In genomic region chr4:42320822-42321388, GRCh38 we compare ENCODE assay signal across 37 cellular contexts.
A peak's percentile ranks its signal among the peaks of the same experiment; 100 is the strongest.
DNase-seq lines count a peak whose midpoint lies in the region; ATAC-seq, FAIRE-seq and TF ChIP-seq lines count a peak whose summit lies in the region.
"Had no signal": no experiment of that assay in that cellular context is flagged by ENCODE, and none has a peak within 500 bp of the region (broad histone marks: within the 10 kb centered on the region; RNA-seq: fewer than 3 reads in every experiment).

No MANE protein-coding gene starts in this region.

- H2BK12ac ChIP-seq in H1 (ENCODE audit: low read depth, low read length), result no peak overlapping the region
- no peak overlapping the region for H2BK12ac ChIP-seq in mesenchymal stem cell (ENCODE audit: low read length in 2 of 2)

- H2AFZ ChIP-seq in H1 (ENCODE audit: low read length) (no peak overlapping the region), mesenchymal stem cell (ENCODE audit: low read depth, low read length) (no peak overlapping the region)
- H2AFZ ChIP-seq: hepatocyte had no signal

- CTCF ChIA-PET in H1 (lab: Charles Lee; ENCODE audit: partially characterized antibody), result interaction anchor here (0.6 to 0.7 kb wide), 2 partner anchors 13 to 62 kb away, joined by 3 to 4 read pairs; no protein-coding TSS in a partner anchor

- H3K9me3 ChIP-seq in H1 (ENCODE audit: insufficient read depth in 2 of 2, low read depth in 1 of 2, low read length in 1 of 2), result peaks cover 2 to 3% of the 10 kb centered on the region in 2 experiments; a peak in 1 of 4 replicates
- no peaks in the 10 kb centered on the region for H3K9me3 ChIP-seq in mesenchymal stem cell (ENCODE audit: control insufficient read depth, low read length)
- no peaks in the 10 kb centered on the region for H3K9me3 ChIP-seq in kidney (ENCODE audit: control insufficient read depth in 1 of 2, low read length in 2 of 2)
- H3K9me3 ChIP-seq: BE2C, colonic mucosa, prostate gland, SJCRH30, thoracic aorta, vagina had no signal

- TF ChIP-seq RAD21 in H1 (IDR thresholded peaks at IDR 0.05 in 1 of 2, conservative IDR thresholded peaks at IDR 0.05 in 1 of 2; ENCODE audit: low read depth in 2 of 2, low read length in 2 of 2), result no peak

- H3K27me3 ChIP-seq in H1 (replicated peaks in 1 of 4; ENCODE audit: control insufficient read depth in 3 of 4, extremely low read depth in 1 of 4, insufficient read depth in 3 of 4, low read length in 3 of 4), result no peaks in the 10 kb centered on the region
- H3K27me3 ChIP-seq in mesenchymal stem cell (ENCODE audit: control insufficient read depth in 1 of 2, insufficient read depth in 1 of 2, low read length in 2 of 2), result no peaks in the 10 kb centered on the region
- H3K27me3 ChIP-seq: BE2C, colonic mucosa, hepatocyte, SJCRH30, vagina had no signal

- H2AK5ac ChIP-seq in H1 (ENCODE audit: low read depth, low read length), result no peak overlapping the region
- no peak overlapping the region for H2AK5ac ChIP-seq in mesenchymal stem cell (ENCODE audit: low read length, severe bottlenecking)

- H4K5ac ChIP-seq in H1 (ENCODE audit: insufficient read length, low read depth, low read length), result no peak overlapping the region

- H3K4me3 Mint-ChIP-seq in activated naive CD8-positive, alpha-beta T cell treated with anti-CD3 and anti-CD28 coated beads for 36 hours, result no peak overlapping the region
- H3K4me3 Mint-ChIP-seq: activated CD4-positive, alpha-beta T cell treated with anti-CD3 and anti-CD28 coated beads, Interleukin-2, amount 10 ng/mL, durations not matched to agents 7 days and 5 days; activated naive CD8-positive, alpha-beta T cell treated with anti-CD3 and anti-CD28 coated beads, Interleukin-2, amount 10 ng/mL, durations not matched to agents 7 days and 5 days; activated T-cell treated with anti-CD3 and anti-CD28 coated beads, Interleukin-2, amount 50 U/mL, for 24 hours; natural killer cell treated with Interleukin-12 subunit alpha and Interleukin-12 subunit beta and Interleukin-15 and Interleukin-18, amount 100 ng/mL, for 72 hours; stimulated activated naive CD8-positive, alpha-beta T cell treated with anti-CD3 and anti-CD28 coated beads, Interleukin-15, Interleukin-2, amounts not matched to agents 100 ng/mL and 50 ng/mL, for 24 hours had no signal

- no peak overlapping the region for H3K27ac ChIP-seq in H1 (ENCODE audit: low read depth, low read length)
- H3K27ac ChIP-seq in mesenchymal stem cell (ENCODE audit: low read length, poor library complexity, severe bottlenecking), result no peak overlapping the region
- no peak overlapping the region for H3K27ac ChIP-seq in kidney (ENCODE audit: low read depth in 2 of 2, low read length in 2 of 2)
- H3K27ac ChIP-seq: colonic mucosa, gastroesophageal sphincter, hepatocyte, prostate gland, SJCRH30, thoracic aorta, vagina had no signal

- H3K4ac ChIP-seq in H1 (replicated peaks; ENCODE audit: insufficient read length, low read depth, low read length) (peak overlapping the region; percentile 22), mesenchymal stem cell (ENCODE audit: low read depth in 1 of 2, low read length in 2 of 2) (no peak overlapping the region)

- no peak overlapping the region for H3K56ac ChIP-seq in H1 (replicated peaks; ENCODE audit: insufficient read length, low read depth, low read length)

- H3K4me2 ChIP-seq in H1 (ENCODE audit: insufficient read depth in 1 of 2, low read depth in 2 of 2, low read length in 2 of 2), result no peak overlapping the region
- H3K4me2 ChIP-seq in mesenchymal stem cell (ENCODE audit: low read length, poor library complexity, severe bottlenecking), result no peak overlapping the region
- H3K4me2 ChIP-seq: hepatocyte had no signal

- TF ChIP-seq POLR2A in H1 (IDR thresholded peaks at IDR 0.05; ENCODE audit: control extremely low read depth in 1 of 2, low read depth in 2 of 2, low read length in 2 of 2), result no peak

- no peak for DNase-seq in H1 (ENCODE audit: low read depth in 1 of 2, low spot score in 2 of 2)
- DNase-seq in mesenchymal stem cell, result no peak
- DNase-seq in kidney, result no peak
- no peak for DNase-seq in activated naive CD8-positive, alpha-beta T cell treated with anti-CD3 and anti-CD28 coated beads for 36 hours
- no peak for DNase-seq in 8988T
- DNase-seq: activated CD4-positive, alpha-beta T cell treated with anti-CD3 and anti-CD28 coated beads, Interleukin-2, amount 10 ng/mL, durations not matched to agents 7 days and 5 days; activated gamma-delta T cell; activated naive CD8-positive, alpha-beta T cell treated with anti-CD3 and anti-CD28 coated beads, Interleukin-2, amount 10 ng/mL, durations not matched to agents 7 days and 5 days; activated T-cell treated with anti-CD3 and anti-CD28 coated beads, Interleukin-2, amount 50 U/mL, for 24 hours; BE2C; colonic mucosa; DMS 273 treated with DMSO at 0.1 percent for 48 hours; effector CD4-positive, alpha-beta T cell; NCI-H146; NCI-H2107; NCI-H446; NCI-H82; occipital lobe; RPMI8226; SJCRH30; stimulated activated CD8-positive, alpha-beta memory T cell treated with anti-CD3 and anti-CD28 coated beads, Interleukin-4, amount 100 ng/mL, for 48 hours; SW 1271; T-helper 9 cell had no signal

- FAIRE-seq in H1 (lab: Jason Lieb, UNC) (no peak), kidney (lab: Jason Lieb, UNC) (no peak)
- FAIRE-seq: astrocyte had no signal

- intact Hi-C loops in kidney (cut with DNase I), result no loop called here

- H3K27ac Mint-ChIP-seq in activated naive CD8-positive, alpha-beta T cell treated with anti-CD3 and anti-CD28 coated beads for 36 hours, result no peak overlapping the region
- H3K27ac Mint-ChIP-seq: activated CD4-positive, alpha-beta T cell treated with anti-CD3 and anti-CD28 coated beads, Interleukin-2, amount 10 ng/mL, durations not matched to agents 7 days and 5 days; activated naive CD8-positive, alpha-beta T cell treated with anti-CD3 and anti-CD28 coated beads, Interleukin-2, amount 10 ng/mL, durations not matched to agents 7 days and 5 days; activated T-cell treated with anti-CD3 and anti-CD28 coated beads, Interleukin-2, amount 50 U/mL, for 24 hours; IgD-negative memory B cell; natural killer cell treated with Interleukin-12 subunit alpha and Interleukin-12 subunit beta and Interleukin-15 and Interleukin-18, amount 100 ng/mL, for 72 hours; stimulated activated naive CD8-positive, alpha-beta T cell treated with anti-CD3 and anti-CD28 coated beads, Interleukin-15, Interleukin-2, amounts not matched to agents 100 ng/mL and 50 ng/mL, for 24 hours had no signal

- H3K14ac ChIP-seq in H1 (ENCODE audit: insufficient read length) (no peak overlapping the region), mesenchymal stem cell (ENCODE audit: low read length in 2 of 2) (no peak overlapping the region)

- H3K4me3 ChIP-seq in H1 (ENCODE audit: extremely low read depth in 1 of 4, insufficient read depth in 2 of 4, low read depth in 3 of 4, low read length in 4 of 4) (no peak overlapping the region), mesenchymal stem cell (ENCODE audit: insufficient read depth in 1 of 2, low read depth in 1 of 2, low read length in 2 of 2) (no peak overlapping the region), kidney (ENCODE audit: low read length in 2 of 2) (no peak overlapping the region)
- H3K4me3 ChIP-seq: colonic mucosa, gastroesophageal sphincter, hepatocyte, lung, prostate gland, SJCRH30, thoracic aorta, vagina had no signal

- H2BK120ac ChIP-seq in H1 (replicated peaks; ENCODE audit: low read depth, low read length) (no peak overlapping the region), mesenchymal stem cell (ENCODE audit: low read depth, low read length) (no peak overlapping the region)

- H3K4me1 Mint-ChIP-seq in activated naive CD8-positive, alpha-beta T cell treated with anti-CD3 and anti-CD28 coated beads for 36 hours, result no peaks in the 10 kb centered on the region
- H3K4me1 Mint-ChIP-seq: activated CD4-positive, alpha-beta T cell treated with anti-CD3 and anti-CD28 coated beads, Interleukin-2, amount 10 ng/mL, durations not matched to agents 7 days and 5 days; activated naive CD8-positive, alpha-beta T cell treated with anti-CD3 and anti-CD28 coated beads, Interleukin-2, amount 10 ng/mL, durations not matched to agents 7 days and 5 days had no signal

- no peak overlapping the region for H2BK15ac ChIP-seq in H1 (ENCODE audit: low read length)
- H2BK15ac ChIP-seq in mesenchymal stem cell (ENCODE audit: low read depth, poor library complexity, severe bottlenecking), result no peak overlapping the region

- POLR2A ChIA-PET in H1 (lab: Charles Lee; ENCODE audit: partially characterized antibody), result interaction anchor here (0.7 kb wide), 1 partner anchor 465 kb away, joined by 3 read pairs; no protein-coding TSS in a partner anchor

- TF ChIP-seq CTCF in H1 (IDR thresholded peaks at IDR 0.05; ENCODE audit: control extremely low read depth in 1 of 3, insufficient read depth in 1 of 3, low read depth in 1 of 3, low read length in 3 of 3) (no peak), kidney (IDR thresholded peaks at IDR 0.05; ENCODE audit: borderline replicate concordance, extremely low read depth, insufficient read depth) (no peak)

- ATAC-seq in GM18502 (IDR thresholded peaks at IDR 0.05; ENCODE audit: poor library complexity, unreplicated experiment), result peak; percentile 85
- peak; percentile 94 for ATAC-seq in GM21526 (IDR thresholded peaks at IDR 0.05; ENCODE audit: low FRiP score, unreplicated experiment)
- ATAC-seq in HG03342 (IDR thresholded peaks at IDR 0.05; ENCODE audit: unreplicated experiment), result peak; percentile 74
- ATAC-seq: gastroesophageal sphincter; natural killer cell treated with Interleukin-12 subunit alpha and Interleukin-12 subunit beta and Interleukin-15 and Interleukin-18, amount 100 ng/mL, for 72 hours; sciatic nerve had no signal

- no peak for TF ChIP-seq EP300 in H1 (IDR thresholded peaks at IDR 0.05; ENCODE audit: borderline replicate concordance in 1 of 2, low read depth in 2 of 2, low read length in 2 of 2)

- H4K8ac ChIP-seq in H1 (ENCODE audit: extremely low read depth, insufficient read depth, low read length) (no peak overlapping the region; the same call in 1 of the 2 replicates), mesenchymal stem cell (ENCODE audit: low read length) (no peak overlapping the region)

- peaks cover 2% of the 10 kb centered on the region for H3K9me3 Mint-ChIP-seq in activated naive CD8-positive, alpha-beta T cell treated with anti-CD3 and anti-CD28 coated beads for 36 hours
- H3K9me3 Mint-ChIP-seq: activated CD4-positive, alpha-beta T cell treated with anti-CD3 and anti-CD28 coated beads, Interleukin-2, amount 10 ng/mL, durations not matched to agents 7 days and 5 days; activated naive CD8-positive, alpha-beta T cell treated with anti-CD3 and anti-CD28 coated beads, Interleukin-2, amount 10 ng/mL, durations not matched to agents 7 days and 5 days; activated T-cell treated with anti-CD3 and anti-CD28 coated beads, Interleukin-2, amount 50 U/mL, for 24 hours; natural killer cell treated with Interleukin-12 subunit alpha and Interleukin-12 subunit beta and Interleukin-15 and Interleukin-18, amount 100 ng/mL, for 72 hours; stimulated activated naive CD8-positive, alpha-beta T cell treated with anti-CD3 and anti-CD28 coated beads, Interleukin-15, Interleukin-2, amounts not matched to agents 100 ng/mL and 50 ng/mL, for 24 hours had no signal

- H3K23me2 ChIP-seq in H1 (ENCODE audit: low read depth, low read length), result no peaks in the 10 kb centered on the region

- H3K18ac ChIP-seq in H1 (ENCODE audit: extremely low read depth, low read length), result no peak overlapping the region
- H3K18ac ChIP-seq in mesenchymal stem cell (ENCODE audit: low read depth in 1 of 2, low read length in 2 of 2), result no peak overlapping the region

- no peak overlapping the region for H2BK20ac ChIP-seq in H1 (ENCODE audit: low read length)

- peaks cover 15% of the 10 kb centered on the region for H3K27me3 Mint-ChIP-seq in activated naive CD8-positive, alpha-beta T cell treated with anti-CD3 and anti-CD28 coated beads for 36 hours
- H3K27me3 Mint-ChIP-seq: activated CD4-positive, alpha-beta T cell treated with anti-CD3 and anti-CD28 coated beads, Interleukin-2, amount 10 ng/mL, durations not matched to agents 7 days and 5 days had no signal

- H3K23ac ChIP-seq in H1 (ENCODE audit: insufficient read length) (no peak overlapping the region), mesenchymal stem cell (ENCODE audit: low read length in 2 of 2) (no peak overlapping the region)

- no peak overlapping the region for H4K91ac ChIP-seq in H1 (replicated peaks; ENCODE audit: insufficient read length, low read length)
- H4K91ac ChIP-seq in mesenchymal stem cell (ENCODE audit: low read length), result no peak overlapping the region

- no peaks in the 10 kb centered on the region for H3K36me3 Mint-ChIP-seq in activated naive CD8-positive, alpha-beta T cell treated with anti-CD3 and anti-CD28 coated beads for 36 hours
- H3K36me3 Mint-ChIP-seq: activated naive CD8-positive, alpha-beta T cell treated with anti-CD3 and anti-CD28 coated beads, Interleukin-2, amount 10 ng/mL, durations not matched to agents 7 days and 5 days; IgD-negative memory B cell; natural killer cell treated with Interleukin-12 subunit alpha and Interleukin-12 subunit beta and Interleukin-15 and Interleukin-18, amount 100 ng/mL, for 72 hours had no signal

- no peaks in the 10 kb centered on the region for H3K79me2 ChIP-seq in H1 (ENCODE audit: control insufficient read depth in 1 of 2, insufficient read depth in 2 of 2, low read length in 2 of 2)
- H3K79me2 ChIP-seq: hepatocyte had no signal

- H4K20me1 ChIP-seq in H1 (replicated peaks in 1 of 2; ENCODE audit: control insufficient read depth in 1 of 2, insufficient read depth in 2 of 2, low read length in 2 of 2), result no peaks in the 10 kb centered on the region

- H2BK5ac ChIP-seq in H1 (ENCODE audit: low read depth, low read length) (no peak overlapping the region), mesenchymal stem cell (ENCODE audit: low read depth, low read length, poor library complexity, severe bottlenecking) (no peak overlapping the region)

- WGBS in H1 (ENCODE audit: extremely low coverage in 1 of 2, insufficient coverage in 1 of 2, insufficient read length in 1 of 2, insufficient replicate concordance in 2 of 2, low coverage in 1 of 2, low lambda C conversion rate in 2 of 2, missing lambda C conversion rate in 1 of 2), 2 experiments, result 83% methylated on average over 10 of the region's 10 CpGs; no CpG with 5 or more reads in 1 of the 2 experiments
- 84% methylated on average over 10 of the region's 10 CpGs for WGBS in mesenchymal stem cell

- H3K79me1 ChIP-seq in H1 (ENCODE audit: low read depth, low read length) (no peaks in the 10 kb centered on the region), mesenchymal stem cell (replicated peaks; ENCODE audit: low read length, poor library complexity, severe bottlenecking) (no peaks in the 10 kb centered on the region)

- H3K4me1 ChIP-seq in H1 (replicated peaks in 1 of 4; ENCODE audit: control insufficient read depth in 3 of 4, insufficient read depth in 4 of 4, low read length in 3 of 4) (no peaks in the 10 kb centered on the region; a peak in 1 of 7 replicates), mesenchymal stem cell (ENCODE audit: control insufficient read depth, insufficient read depth, low read depth, low read length) (peaks cover 1% of the 10 kb centered on the region), kidney (ENCODE audit: control insufficient read depth in 1 of 2, insufficient read depth in 1 of 2, low read depth in 1 of 2, low read length in 2 of 2) (no peaks in the 10 kb centered on the region)
- H3K4me1 ChIP-seq: BE2C, colonic mucosa, gastroesophageal sphincter, prostate gland, SJCRH30, vagina had no signal

- peaks cover 0 to 6% (median 2%) of the 10 kb centered on the region in 4 experiments; a peak in 3 of 8 replicates for H3K36me3 ChIP-seq in H1 (ENCODE audit: control insufficient read depth in 2 of 4, insufficient read depth in 4 of 4, low read length in 3 of 4)
- H3K36me3 ChIP-seq in mesenchymal stem cell (ENCODE audit: control insufficient read depth in 1 of 2, insufficient read depth in 2 of 2, low read depth in 1 of 2, low read length in 2 of 2), result no peaks in the 10 kb centered on the region
- no peaks in the 10 kb centered on the region for H3K36me3 ChIP-seq in kidney (ENCODE audit: control insufficient read depth in 1 of 2, insufficient read depth in 2 of 2, low read length in 2 of 2)
- H3K36me3 ChIP-seq: BE2C, colonic mucosa, gastroesophageal sphincter, prostate gland, SJCRH30, thoracic aorta, vagina had no signal

- H3K9ac ChIP-seq in H1 (replicated peaks in 1 of 4; ENCODE audit: extremely low read depth in 1 of 4, low read depth in 3 of 4, low read length in 3 of 4), result no peak overlapping the region
- no peak overlapping the region for H3K9ac ChIP-seq in mesenchymal stem cell (ENCODE audit: low read length)
- H3K9ac ChIP-seq in kidney (ENCODE audit: low read length in 2 of 2), result no peak overlapping the region
